ENCODE assay signal across 15 cellular contexts in genomic region chr7:40586197-40586596, GRCh38.
DNase-seq lines count a peak whose midpoint lies in the region; ATAC-seq, FAIRE-seq and TF ChIP-seq lines count a peak whose summit lies in the region.
"Had no signal": no experiment of that assay in that cellular context is flagged by ENCODE, and none has a peak within 500 bp of the region (broad histone marks: within the 10 kb centered on the region; RNA-seq: fewer than 3 reads in every experiment).

No MANE protein-coding gene starts in this region.

- H3K27ac ChIP-seq in astrocyte (ENCODE audit: low read depth, low read length) (no peak overlapping the region), body of pancreas (no peak overlapping the region), left ventricle myocardium inferior (replicated peaks) (no peak overlapping the region)
- H3K27ac ChIP-seq: BLaER1, heart right ventricle, parathyroid adenoma had no signal

- no peaks in the 10 kb centered on the region for H3K9me3 Mint-ChIP-seq in astrocyte (ENCODE audit: unreplicated experiment)
- H3K9me3 Mint-ChIP-seq: stimulated activated naive B cell treated with anti-CD40 and anti-IgM and Interleukin-4, amounts not matched to agents 10 μg/mL and 1 μg/mL and 100 μg/mL, for 72 hours had no signal

- WGBS in body of pancreas, 2 donors: 53 to 68% methylated on average over 1 of the region's 1 CpG

- no peak overlapping the region for H3K4me2 ChIP-seq in astrocyte (ENCODE audit: low read length)
- H3K4me2 ChIP-seq: BLaER1 had no signal

- H3K4me3 Mint-ChIP-seq in astrocyte (ENCODE audit: unreplicated experiment): no peak overlapping the region
- H3K4me3 Mint-ChIP-seq: stimulated activated naive B cell treated with anti-CD40 and anti-IgM and Interleukin-4, amounts not matched to agents 10 μg/mL and 1 μg/mL and 100 μg/mL, for 72 hours had no signal

- no peaks in the 10 kb centered on the region for H3K9me3 ChIP-seq in astrocyte (ENCODE audit: insufficient read depth, low read depth, low read length)
- no peaks in the 10 kb centered on the region for H3K9me3 ChIP-seq in body of pancreas
- no peaks in the 10 kb centered on the region for H3K9me3 ChIP-seq in left ventricle myocardium inferior (replicated peaks)

- H3K4me3 ChIP-seq in AG10803 (ENCODE audit: low read length) (no peak overlapping the region), astrocyte (ENCODE audit: insufficient read depth, low read depth, low read length) (no peak overlapping the region), body of pancreas (no peak overlapping the region), left ventricle myocardium inferior (no peak overlapping the region)
- H3K4me3 ChIP-seq: BLaER1, heart right ventricle had no signal

- DNase-seq in AG10803 (ENCODE audit: low read depth) (peak; percentile 73), LoVo (ENCODE audit: low spot score) (peak; percentile 15), astrocyte (ENCODE audit: low read depth) (peak; percentile 83), islet precursor cell (peak; percentile 57), G401 (ENCODE audit: low spot score) (no peak), NCI-H146 treated with DMSO at 0.1 percent for 48 hours (lab: John Stamatoyannopoulos, UW; ENCODE audit: unreplicated experiment) (no peak), body of pancreas (no peak), left ventricle myocardium inferior (no peak)
- DNase-seq: activated naive CD4-positive, alpha-beta T cell treated with anti-CD3 and anti-CD28 coated beads, Interleukin-2, amount 50 U/mL, for 16 hours; heart right ventricle; Right ventricle myocardium superior; stimulated activated CD4-positive, alpha-beta T cell treated with anti-CD3 and anti-CD28 coated beads, Interleukin-4, amount 100 ng/mL, for 1 hour; stimulated activated naive B cell treated with anti-CD40 and anti-IgM and Interleukin-4, amounts not matched to agents 10 μg/mL and 1 μg/mL and 100 μg/mL, for 72 hours had no signal

- H3K36me3 Mint-ChIP-seq in astrocyte (ENCODE audit: low read depth, unreplicated experiment): no peaks in the 10 kb centered on the region
- H3K36me3 Mint-ChIP-seq: stimulated activated naive B cell treated with anti-CD40 and anti-IgM and Interleukin-4, amounts not matched to agents 10 μg/mL and 1 μg/mL and 100 μg/mL, for 72 hours had no signal

- no peak for ATAC-seq in body of pancreas
- ATAC-seq: heart right ventricle; stimulated activated naive B cell treated with anti-CD40 and anti-IgM and Interleukin-4, amounts not matched to agents 10 μg/mL and 1 μg/mL and 100 μg/mL, for 72 hours had no signal

- no peak overlapping the region for H2AFZ ChIP-seq in astrocyte (ENCODE audit: low read depth, low read length)
- H2AFZ ChIP-seq: parathyroid adenoma had no signal

- H3K36me3 ChIP-seq in astrocyte (ENCODE audit: insufficient read depth, low read length): no peaks in the 10 kb centered on the region
- no peaks in the 10 kb centered on the region for H3K36me3 ChIP-seq in body of pancreas (replicated peaks in 1 of 2; ENCODE audit: insufficient read depth in 1 of 2, low read depth in 2 of 2)
- no peaks in the 10 kb centered on the region for H3K36me3 ChIP-seq in left ventricle myocardium inferior
- H3K36me3 ChIP-seq: BLaER1, heart right ventricle had no signal

- no peak for FAIRE-seq in astrocyte (lab: Jason Lieb, UNC)

- TF ChIP-seq POLR2A in body of pancreas (IDR thresholded peaks at IDR 0.05): no peak

- H3K79me2 ChIP-seq in astrocyte (ENCODE audit: insufficient read depth, low read length): no peaks in the 10 kb centered on the region
- H3K79me2 ChIP-seq: parathyroid adenoma had no signal

- H4K20me1 ChIP-seq in astrocyte (ENCODE audit: insufficient read depth, low read length): no peaks in the 10 kb centered on the region
- H4K20me1 ChIP-seq: BLaER1 had no signal

- in situ Hi-C loops in G401 (cut with HindIII; ENCODE audit: low sequenced_read_pairs): no loop called here

- H3K9ac ChIP-seq in astrocyte (ENCODE audit: low read length): no peak overlapping the region
- H3K9ac ChIP-seq: BLaER1, parathyroid adenoma had no signal

- TF ChIP-seq CTCF in AG10803 (conservative IDR thresholded peaks at IDR 0.05; ENCODE audit: low read length): no peak
- TF ChIP-seq CTCF in astrocyte (IDR thresholded peaks at IDR 0.05; ENCODE audit: insufficient read depth, low read depth, low read length): no peak
- no peak for TF ChIP-seq CTCF in body of pancreas (IDR thresholded peaks at IDR 0.05)
- no peak for TF ChIP-seq CTCF in left ventricle myocardium inferior (IDR thresholded peaks at IDR 0.05; ENCODE audit: borderline replicate concordance)

- H3K27ac Mint-ChIP-seq in astrocyte (ENCODE audit: unreplicated experiment): peak overlapping the region; percentile 70
- H3K27ac Mint-ChIP-seq: stimulated activated naive B cell treated with anti-CD40 and anti-IgM and Interleukin-4, amounts not matched to agents 10 μg/mL and 1 μg/mL and 100 μg/mL, for 72 hours had no signal

- H3K4me1 ChIP-seq in astrocyte (ENCODE audit: insufficient read depth, low read length) (peaks cover 12% of the 10 kb centered on the region), body of pancreas (no peaks in the 10 kb centered on the region), left ventricle myocardium inferior (no peaks in the 10 kb centered on the region)
- H3K4me1 ChIP-seq: BLaER1, parathyroid adenoma had no signal

- H3K27me3 ChIP-seq in astrocyte (ENCODE audit: insufficient read depth, low read length) (no peaks in the 10 kb centered on the region), body of pancreas (no peaks in the 10 kb centered on the region), left ventricle myocardium inferior (ENCODE audit: low read depth) (no peaks in the 10 kb centered on the region)
- H3K27me3 ChIP-seq: BLaER1, heart right ventricle had no signal

- H3K4me1 Mint-ChIP-seq in astrocyte (ENCODE audit: low read depth, unreplicated experiment): peaks cover 19% of the 10 kb centered on the region
- H3K4me1 Mint-ChIP-seq: stimulated activated naive B cell treated with anti-CD40 and anti-IgM and Interleukin-4, amounts not matched to agents 10 μg/mL and 1 μg/mL and 100 μg/mL, for 72 hours had no signal

- intact Hi-C loops in body of pancreas (cut with DNase I): no loop called here
- intact Hi-C loops in left ventricle myocardium inferior (cut with micrococcal nuclease): no loop called here

- no peaks in the 10 kb centered on the region for H3K27me3 Mint-ChIP-seq in astrocyte (ENCODE audit: low read depth, unreplicated experiment)
- H3K27me3 Mint-ChIP-seq: stimulated activated naive B cell treated with anti-CD40 and anti-IgM and Interleukin-4, amounts not matched to agents 10 μg/mL and 1 μg/mL and 100 μg/mL, for 72 hours had no signal

Comparison
In these comparisons a context has a peak if more than half of its experiments do, and no peak if none do; other contexts are left out.
1. DNase-seq: peak in AG10803 (single experiment), LoVo (single experiment), astrocyte (single experiment) and islet precursor cell (single experiment); none in G401 (single experiment), NCI-H146 treated with DMSO at 0.1 percent for 48 hours (single experiment), body of pancreas (0 of 4) and left ventricle myocardium inferior (single experiment).